Comparison of ENCODE assay signal across 9 cellular contexts in genomic region chr19:19554074-19555023, GRCh38. TPM values are rescaled to one million over a fixed set of nuclear protein-coding genes. Genes with fewer than 3 reads are reported as not detected.
DNase-seq lines count a peak whose midpoint lies in the region; ATAC-seq, FAIRE-seq and TF ChIP-seq lines count a peak whose summit lies in the region.
"Had no signal": no experiment of that assay in that cellular context is flagged by ENCODE, and none has a peak within 500 bp of the region (broad histone marks: within the 10 kb centered on the region; RNA-seq: fewer than 3 reads in every experiment).

No MANE protein-coding gene starts in this region.

- H3K4me3 ChIP-seq in HEK293 (ENCODE audit: low read depth, low read length) (no peak overlapping the region), astrocyte of the cerebellum (ENCODE audit: low read depth, low read length) (no peak overlapping the region), kidney (ENCODE audit: low read length in 2 of 2) (no peak overlapping the region)

- TF ChIP-seq CTCF in HEK293 (tag by site-specific recombination; IDR thresholded peaks at IDR 0.05) (0 out of 2 replicates have a peak, but pooled peaks have one; percentile 19), astrocyte of the cerebellum (IDR thresholded peaks at IDR 0.05; ENCODE audit: low read depth, low read length, missing control alignments) (peak; percentile 87), kidney (IDR thresholded peaks at IDR 0.05; ENCODE audit: borderline replicate concordance, extremely low read depth, insufficient read depth) (peak; percentile 39)

- H3K36me3 ChIP-seq in HEK293 (ENCODE audit: control insufficient read depth in 2 of 2, insufficient read depth in 1 of 2, low read length in 2 of 2) (no peaks in the 10 kb centered on the region), kidney (ENCODE audit: control insufficient read depth in 1 of 2, insufficient read depth in 2 of 2, low read length in 2 of 2) (no peaks in the 10 kb centered on the region)

- in situ Hi-C loops in ACHN (cut with HindIII; ENCODE audit: low pct_ligation_motif_present, low pct_unique_long_range_greater_than_20kb, low sequenced_read_pairs) (no loop called here), astrocyte of the cerebellum (cut with HindIII; ENCODE audit: low sequenced_read_pairs) (loop anchor here (5.0 kb wide), 1 partner anchor 38 kb away; no protein-coding TSS in a partner anchor)

- H3K27ac ChIP-seq in HEK293 (ENCODE audit: extremely low read depth, low read depth, low read length): no peak overlapping the region
- H3K27ac ChIP-seq in kidney (ENCODE audit: low read depth in 2 of 2, low read length in 2 of 2): no peak overlapping the region

- no peak for FAIRE-seq in kidney (lab: Jason Lieb, UNC)
- FAIRE-seq: endometrium had no signal

- H3K9me3 ChIP-seq in HEK293 (ENCODE audit: control insufficient read depth, insufficient read depth, low read depth, low read length) (no peaks in the 10 kb centered on the region), kidney (ENCODE audit: control insufficient read depth in 1 of 2, low read length in 2 of 2) (no peaks in the 10 kb centered on the region)

- CTCF ChIA-PET in HEK293 (lab: Yijun Ruan, JAX): interaction anchor here (0.5 to 7.0 kb wide), 26 partner anchors 8 to 705 kb away, joined by 3 to 75 read pairs (median 4); partner anchors contain the start of genes NDUFA13 and YJEFN3

- H3K4me1 ChIP-seq in HEK293 (ENCODE audit: control insufficient read depth, insufficient read depth, low read length) (no peaks in the 10 kb centered on the region), kidney (ENCODE audit: control insufficient read depth in 1 of 2, insufficient read depth in 1 of 2, low read depth in 1 of 2, low read length in 2 of 2) (no peaks in the 10 kb centered on the region)

- DNase-seq in ACHN (peak; percentile 32), T-helper 9 cell (peak; percentile 60), astrocyte of the cerebellum (ENCODE audit: low read depth) (peak; percentile 11), kidney (peak; percentile 69), NCI-H1694 (lab: John Stamatoyannopoulos, UW) (no peak)
- peak; percentile 36 for DNase-seq in stimulated activated CD8-positive, alpha-beta memory T cell treated with anti-CD3 and anti-CD28 coated beads, Interleukin-12 subunit alpha, Interleukin-12 subunit beta, amount 100 ng/mL, for 1 hour (ENCODE audit: low read depth)

- POLR2A ChIA-PET in HEK293 (lab: Yijun Ruan, JAX): interaction anchor here (0.6 to 1.1 kb wide), 3 partner anchors 19 to 192 kb away, joined by 3 to 7 read pairs (median 4); no protein-coding TSS in a partner anchor

- no peak for ATAC-seq in HG03196 (IDR thresholded peaks at IDR 0.05; ENCODE audit: unreplicated experiment)

- intact Hi-C loops in kidney (cut with DNase I): no loop called here

- no peak overlapping the region for H3K9ac ChIP-seq in kidney (ENCODE audit: low read length in 2 of 2)

TF ChIP-seq in HEK293, 187 proteins besides CTCF, POLR2A, EP300 and RAD21:
- TF ChIP-seq OSR2 (tag by site-specific recombination; IDR thresholded peaks at IDR 0.05) (no peak), ZBTB48 (tag by site-specific recombination; IDR thresholded peaks at IDR 0.05) (no peak), ZBTB7A (tag by site-specific recombination; IDR thresholded peaks at IDR 0.05; ENCODE audit: low read depth) (no peak), KLF8 (tag by site-specific recombination; IDR thresholded peaks at IDR 0.05) (no peak), ZFHX2 (tag by site-specific recombination; conservative IDR thresholded peaks at IDR 0.05) (no peak), ZNF654 (tag by site-specific recombination; IDR thresholded peaks at IDR 0.05; ENCODE audit: low read depth) (peak; percentile 29), ZNF19 (tag by site-specific recombination; IDR thresholded peaks at IDR 0.05; ENCODE audit: low read depth) (no peak)

RNA-seq across cellular contexts. Expression of gene CILP2, which starts 16.3 kb away (rescaled TPM):
- 0.41 TPM for total RNA-seq in kidney
- not detected for polyA plus RNA-seq in kidney (ENCODE audit: insufficient read depth, low read depth, low replicate concordance)

RNA-seq across cellular contexts. Expression of gene YJEFN3, which starts 25.6 kb away (rescaled TPM):
- 3.7 TPM for total RNA-seq in kidney
- polyA plus RNA-seq in kidney (ENCODE audit: insufficient read depth, low read depth, low replicate concordance): 3.1 TPM

RNA-seq across cellular contexts. Expression of gene NDUFA13, which starts 38.3 kb away (rescaled TPM):
- total RNA-seq in kidney: 328 TPM
- 627 TPM for polyA plus RNA-seq in kidney (ENCODE audit: insufficient read depth, low read depth, low replicate concordance)

RNA-seq across cellular contexts. Expression of gene TSSK6, which starts 39.0 kb away (rescaled TPM):
- total RNA-seq in kidney: 3.7 TPM
- polyA plus RNA-seq in kidney (ENCODE audit: insufficient read depth, low read depth, low replicate concordance): 1.4 TPM

Comparison
In these comparisons a context has a peak if more than half of its experiments do, and no peak if none do; other contexts are left out.
1. CTCF ChIP-seq: peak in every context shown above with its lines; median percentile 87 in astrocyte of the cerebellum; 39 in kidney; 19 in HEK293.